In genomic region chr22:38080847-38081635, GRCh38 we compare ENCODE assay signal across 9 cellular contexts. TPM values are rescaled to one million over a fixed set of nuclear protein-coding genes. Genes with fewer than 3 reads are reported as not detected.
DNase-seq lines count a peak whose midpoint lies in the region; ATAC-seq and TF ChIP-seq lines count a peak whose summit lies in the region.
"Had no signal": no experiment of that assay in that cellular context is flagged by ENCODE, and none has a peak within 500 bp of the region (broad histone marks: within the 10 kb centered on the region; RNA-seq: fewer than 3 reads in every experiment).

No MANE protein-coding gene starts in this region.

- peak in 1 of 3 experiments; percentile 7 for TF ChIP-seq CTCF in testis (IDR thresholded peaks at IDR 0.05)

- WGBS in testis, 2 donors = 7% methylated on average over 73 of the region's 110 CpGs; no CpG with 5 or more reads in 1 of the 2 donors

- no peaks in the 10 kb centered on the region for H3K27me3 ChIP-seq in layer of hippocampus (ENCODE audit: control insufficient read depth, insufficient read depth, low read length)
- no peaks in the 10 kb centered on the region for H3K27me3 ChIP-seq in testis

- peaks cover 18% of the 10 kb centered on the region for H3K4me1 ChIP-seq in testis

- TF ChIP-seq POLR2A in testis (IDR thresholded peaks at IDR 0.05) = no peak

- peak overlapping the region; percentile 37 to 54 for H3K4me3 ChIP-seq in testis

- H3K27ac ChIP-seq in layer of hippocampus (ENCODE audit: low read depth, low read length) (peak overlapping the region; percentile 46), testis (no peak overlapping the region)
- H3K27ac ChIP-seq: C4-2B had no signal

- ATAC-seq in GM21529 (IDR thresholded peaks at IDR 0.05; ENCODE audit: unreplicated experiment) = no peak

- intact Hi-C loops in testis (cut with DNase I; ENCODE audit: low total_unique reads) = no loop called here

- H3K9me3 ChIP-seq in testis = no peaks in the 10 kb centered on the region

- DNase-seq in NCI-H82 (lab: John Stamatoyannopoulos, UW) = peak; percentile 42
- DNase-seq in NCI-H82 treated with DMSO at 0.1 percent for 48 hours (lab: John Stamatoyannopoulos, UW; ENCODE audit: unreplicated experiment) = no peak
- DNase-seq in cerebellum (ENCODE audit: low spot score) = peak; percentile 38
- DNase-seq in testis = peak; percentile 49
- DNase-seq in DMS153 (lab: John Stamatoyannopoulos, UW) = no peak
- DNase-seq in SK-N-DZ (ENCODE audit: low spot score) = no peak

- no peaks in the 10 kb centered on the region for H3K36me3 ChIP-seq in testis (ENCODE audit: low read depth, missing control alignments)

RNA-seq across cellular contexts. Expression of gene SLC16A8, which starts 2.9 kb away (rescaled TPM):
- total RNA-seq in cerebellum (1.1 TPM), testis (1 to 10 TPM; 1.6 to 2.0 TPM)
- 2.4 TPM for polyA plus RNA-seq in testis (ENCODE audit: insufficient read depth, low read depth, low replicate concordance)
- not detected in 2 replicates for polyA plus RNA-seq in SK-N-DZ (2014; cell fraction: cytosol; rRNA removed)
- polyA plus RNA-seq in SK-N-DZ (2014; cell fraction: nucleus; rRNA removed) = not detected in 2 replicates

RNA-seq across cellular contexts. Expression of gene PICK1, which starts 23.8 kb away (rescaled TPM):
- total RNA-seq in cerebellum (22.2 TPM), testis (10 to 100 TPM; 78.7 to 89.7 TPM)
- polyA plus RNA-seq in testis (ENCODE audit: insufficient read depth, low read depth, low replicate concordance) = 61.5 TPM
- polyA plus RNA-seq in SK-N-DZ (2014; cell fraction: cytosol; rRNA removed) = 34.4 and 37.6 TPM in 2 replicates
- polyA plus RNA-seq in SK-N-DZ (2014; cell fraction: nucleus; rRNA removed) = 139 and 169 TPM in 2 replicates

RNA-seq across cellular contexts. Expression of gene BAIAP2L2, which starts 29.4 kb away (rescaled TPM):
- not detected for total RNA-seq in cerebellum
- total RNA-seq in testis = 10 to 100 TPM in 1 of 2 donors, 1 to 10 TPM in 1; 8.8 to 10.0 TPM
- polyA plus RNA-seq in testis (ENCODE audit: insufficient read depth, low read depth, low replicate concordance) = 6.6 TPM
- polyA plus RNA-seq in SK-N-DZ (2014; cell fraction: cytosol; rRNA removed) = 1.3 and 1.9 TPM in 2 replicates
- polyA plus RNA-seq in SK-N-DZ (2014; cell fraction: nucleus; rRNA removed) = 2.5 and 5.6 TPM in 2 replicates

Comparison
In these comparisons a context has a peak if more than half of its experiments do, and no peak if none do; other contexts are left out.
1. DNase-seq: peak in NCI-H82 (single experiment), cerebellum (single experiment) and testis (single experiment); none in NCI-H82 treated with DMSO at 0.1 percent for 48 hours (single experiment), DMS153 (single experiment) and SK-N-DZ (single experiment).